ENCODE assay signal across 20 cellular contexts in genomic region chr10:44316922-44317215, GRCh38.
DNase-seq lines count a peak whose midpoint lies in the region; ATAC-seq and TF ChIP-seq lines count a peak whose summit lies in the region.
"Had no signal": no experiment of that assay in that cellular context is flagged by ENCODE, and none has a peak within 500 bp of the region (broad histone marks: within the 10 kb centered on the region; RNA-seq: fewer than 3 reads in every experiment).

No MANE protein-coding gene starts in this region.

- H2AFZ ChIP-seq in osteoblast (ENCODE audit: low read length): no peak overlapping the region
- H2AFZ ChIP-seq: GM23248 had no signal

- peak overlapping the region; percentile 64 for H3K9ac ChIP-seq in BLaER1
- no peak overlapping the region for H3K9ac ChIP-seq in colonic mucosa (ENCODE audit: low read depth in 2 of 2, low read length in 2 of 2)
- H3K9ac ChIP-seq: GM23248, KMS-11 had no signal

- H3K4me2 ChIP-seq in BLaER1 (peak overlapping the region; percentile 76), osteoblast (ENCODE audit: insufficient read depth, low read length) (no peak overlapping the region)
- H3K4me2 ChIP-seq: KMS-11 had no signal

- peak overlapping the region; percentile 56 for H3K4me3 ChIP-seq in BLaER1
- H3K4me3 ChIP-seq in Jurkat, Clone E6-1 (ENCODE audit: low read length): peak overlapping the region; percentile 36
- no peak overlapping the region for H3K4me3 ChIP-seq in osteoblast (ENCODE audit: insufficient read depth, low read length)
- H3K4me3 ChIP-seq in colonic mucosa: no peak overlapping the region
- H3K4me3 ChIP-seq: GM23248 had no signal

- no peaks in the 10 kb centered on the region for H3K79me2 ChIP-seq in osteoblast (ENCODE audit: insufficient read depth, low read length)

- H3K36me3 ChIP-seq in BLaER1: no peaks in the 10 kb centered on the region
- no peaks in the 10 kb centered on the region for H3K36me3 ChIP-seq in osteoblast (ENCODE audit: insufficient read depth, low read length)
- H3K36me3 ChIP-seq in colonic mucosa: no peaks in the 10 kb centered on the region

- H3K27ac ChIP-seq in BLaER1 (peak overlapping the region; percentile 74), osteoblast (ENCODE audit: low read depth, low read length) (no peak overlapping the region), colonic mucosa (no peak overlapping the region)
- H3K27ac ChIP-seq: GM23248, KMS-11, RWPE1 had no signal

- no peaks in the 10 kb centered on the region for H3K27me3 ChIP-seq in BLaER1
- H3K27me3 ChIP-seq in osteoblast (ENCODE audit: insufficient read depth, low read length): no peaks in the 10 kb centered on the region
- no peaks in the 10 kb centered on the region for H3K27me3 ChIP-seq in colonic mucosa

- H3K4me1 ChIP-seq in BLaER1: peaks cover 47% of the 10 kb centered on the region
- no peaks in the 10 kb centered on the region for H3K4me1 ChIP-seq in osteoblast (ENCODE audit: insufficient read depth, low read length)
- H3K4me1 ChIP-seq in colonic mucosa: no peaks in the 10 kb centered on the region
- H3K4me1 ChIP-seq: Caco-2 had no signal

- no peak for DNase-seq in Jurkat, Clone E6-1 (ENCODE audit: low read depth, low spot score)
- peak; percentile 25 for DNase-seq in osteoblast (ENCODE audit: insufficient read length, low spot score, missing footprints)
- DNase-seq in colonic mucosa: no peak
- no peak for DNase-seq in NCI-H146 (lab: John Stamatoyannopoulos, UW)
- no peak for DNase-seq in activated CD4-positive, alpha-beta T cell treated with anti-CD3 and anti-CD28 coated beads, Interleukin-2, amount 50 U/mL, for 1 hour
- DNase-seq: C1 segment of cervical spinal cord, DMS153, NCI-H1417, NCI-H1694 treated with DMSO at 0.1 percent for 48 hours, NCI-H2081, NCI-H2227 treated with DMSO at 0.1 percent for 48 hours, NCI-H69, SHP77 had no signal

- H4K20me1 ChIP-seq in BLaER1: no peaks in the 10 kb centered on the region
- no peaks in the 10 kb centered on the region for H4K20me1 ChIP-seq in osteoblast (ENCODE audit: insufficient read depth, low read length)

- peak; percentile 23 for ATAC-seq in GM19438 (IDR thresholded peaks at IDR 0.05; ENCODE audit: low read depth, unreplicated experiment)
- ATAC-seq in HG03342 (IDR thresholded peaks at IDR 0.05; ENCODE audit: unreplicated experiment): no peak

- TF ChIP-seq CTCF in osteoblast (IDR thresholded peaks at IDR 0.05; ENCODE audit: extremely low read depth, low read depth, low read length) (no peak), colonic mucosa (IDR thresholded peaks at IDR 0.05) (no peak)

- intact Hi-C loops in colonic mucosa (cut with DNase I): no loop called here

- no peaks in the 10 kb centered on the region for H3K9me3 ChIP-seq in BLaER1
- H3K9me3 ChIP-seq in osteoblast (ENCODE audit: low read depth, low read length): no peaks in the 10 kb centered on the region
- H3K9me3 ChIP-seq in colonic mucosa: no peaks in the 10 kb centered on the region
- H3K9me3 ChIP-seq: Caco-2 had no signal

Comparison
In these comparisons a context has a peak if more than half of its experiments do, and no peak if none do; other contexts are left out.
1. H3K4me3 ChIP-seq: peak in BLaER1 (single experiment) and Jurkat, Clone E6-1 (single experiment); none in osteoblast (single experiment) and colonic mucosa (single experiment).